6 cellular contexts compared by ENCODE assay signal in the genomic region with DNA sequence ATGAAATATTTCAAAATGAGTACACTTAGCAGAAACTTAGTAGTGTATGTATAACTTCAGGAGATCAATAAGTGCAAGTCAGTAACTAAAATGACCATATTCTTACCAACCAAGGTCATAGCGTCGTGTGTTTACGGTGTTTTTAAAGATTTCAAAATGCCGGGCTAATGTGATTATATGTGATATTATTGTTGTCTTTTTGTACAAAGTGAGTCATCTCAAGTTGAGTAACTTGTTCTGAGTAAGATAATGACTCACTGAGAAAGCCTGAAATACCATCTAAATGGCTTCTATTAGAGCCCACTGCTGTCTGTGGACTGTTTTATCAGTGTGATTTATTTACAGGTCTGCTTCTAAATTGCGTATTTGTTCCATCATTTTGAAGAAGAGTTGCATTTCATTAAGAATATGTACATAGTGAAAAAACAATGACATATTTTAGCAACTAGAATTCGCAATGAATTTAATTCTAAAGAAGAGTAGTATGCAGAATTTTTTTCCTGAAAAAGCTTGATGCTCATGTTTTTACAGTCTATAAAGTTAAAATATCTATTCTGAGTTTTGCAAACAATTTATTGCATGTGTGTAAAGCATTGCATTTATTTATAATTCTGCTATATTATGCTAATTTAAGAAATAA.
A peak's percentile ranks its signal among the peaks of the same experiment; 100 is the strongest.
DNase-seq lines count a peak whose midpoint lies in the region; ATAC-seq and FAIRE-seq lines count a peak whose summit lies in the region.

No MANE protein-coding gene starts in this region.

- DNase-seq in AML-193 (lab: John Stamatoyannopoulos, UW) (peak; percentile 17 to 26), RCC 7860 (ENCODE audit: low spot score) (peak; percentile 65), inferior parietal cortex (ENCODE audit: extremely low spot score) (peak; percentile 14), NCI-H2029 treated with DMSO at 0.1 percent for 48 hours (lab: John Stamatoyannopoulos, UW) (no peak), 8988T (no peak)

- no peak for ATAC-seq in GM21737 (IDR thresholded peaks at IDR 0.05; ENCODE audit: unreplicated experiment)

- peak; percentile 95 for FAIRE-seq in RCC 7860 (lab: Jason Lieb, UNC)

Comparison
In these comparisons a context has a peak if more than half of its experiments do, and no peak if none do; other contexts are left out.
1. DNase-seq: peak in AML-193 (2 of 2), RCC 7860 (single experiment) and inferior parietal cortex (single experiment); none in NCI-H2029 treated with DMSO at 0.1 percent for 48 hours (single experiment) and 8988T (single experiment).